In the genomic region with DNA sequence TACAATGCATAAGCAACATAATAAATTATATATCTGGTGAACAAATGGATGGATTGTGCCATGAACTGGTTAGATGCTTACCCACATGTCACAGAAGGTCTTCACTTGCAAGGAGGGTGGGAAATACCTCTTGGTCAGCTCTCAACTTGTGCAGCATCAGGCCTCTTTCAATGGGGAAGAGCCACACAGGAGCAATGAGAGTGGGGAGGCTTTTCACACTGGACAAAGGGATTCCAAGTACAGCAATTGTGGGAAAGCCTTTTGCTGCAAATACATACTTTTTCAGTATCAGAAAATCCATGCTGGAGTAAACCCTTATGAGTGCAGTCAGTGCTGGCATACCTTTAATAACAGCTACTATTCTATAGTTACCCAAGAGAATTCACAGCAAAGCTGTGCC, we compare ENCODE assay signal across 24 cellular contexts.
"Had no signal": no experiment of that assay in that cellular context is flagged by ENCODE, and none has a peak within 500 bp of the region (broad histone marks: within the 10 kb centered on the region; RNA-seq: fewer than 3 reads in every experiment).

No MANE protein-coding gene starts in this region.

- H3K9me3 ChIP-seq: SK-N-SH had no signal

- H3K9ac ChIP-seq: SK-N-SH had no signal

- H3K27me3 Mint-ChIP-seq: T-cell had no signal

- ATAC-seq: Panc1, PC-3, T-cell had no signal

- FAIRE-seq: HTR-8/SVneo had no signal

- H3K27ac ChIP-seq: HL-60, RWPE1 had no signal

- H3K27ac Mint-ChIP-seq: T-cell had no signal

- H3K4me3 ChIP-seq: MG63 had no signal

- H3K4me3 Mint-ChIP-seq: T-cell had no signal

- H3K4me2 ChIP-seq: SK-N-SH had no signal

- DNase-seq: Karpas-422, KG1, MG63, NCI-H1092, NCI-H1105 treated with DMSO at 0.1 percent for 48 hours, NCI-H1417 treated with DMSO at 0.1 percent for 48 hours, NCI-H146, NCI-H1694 treated with DMSO at 0.1 percent for 48 hours, NCI-H1930, NCI-H2081, NCI-H2107, NCI-H2227 treated with DMSO at 0.1 percent for 48 hours, NCI-H524, NCI-H526 treated with DMSO at 0.1 percent for 48 hours, NCI-H748 treated with DMSO at 0.1 percent for 48 hours, PC-3, SHP77, SK-N-SH, SW 1271, T-cell had no signal
